In genomic region chr6:72659754-72660153, GRCh38 we compare ENCODE assay signal across 29 cellular contexts. TPM values are rescaled to one million over a fixed set of nuclear protein-coding genes. Genes with fewer than 3 reads are reported as not detected.
"Had no signal": no experiment of that assay in that cellular context is flagged by ENCODE, and none has a peak within 500 bp of the region (broad histone marks: within the 10 kb centered on the region; RNA-seq: fewer than 3 reads in every experiment).

No MANE protein-coding gene starts in this region.

- H3K79me2 ChIP-seq: hepatocyte had no signal

- H3K9me3 ChIP-seq: colonic mucosa, esophagus muscularis mucosa, esophagus squamous epithelium, gastrocnemius medialis, gastroesophageal sphincter, heart right ventricle had no signal

- H3K9me3 Mint-ChIP-seq: dendritic cell treated with granulocyte-macrophage colony-stimulating factor and Interleukin-4, amounts not matched to agents 40 ng/mL and 50 ng/mL, for 4 days; effector memory CD8-positive, alpha-beta T cell; endodermal cell had no signal

- H3K4me3 ChIP-seq: colonic mucosa, coronary artery, dorsolateral prefrontal cortex, esophagus muscularis mucosa, esophagus squamous epithelium, gastrocnemius medialis, gastroesophageal sphincter, heart left ventricle, heart right ventricle, hepatocyte had no signal

- FAIRE-seq: endometrium, endothelial cell of umbilical vein, frontal cortex had no signal

- H3K4me2 ChIP-seq: hepatocyte had no signal

- H3K36me3 ChIP-seq: colonic mucosa, esophagus muscularis mucosa, esophagus squamous epithelium, gastrocnemius medialis, gastroesophageal sphincter, heart left ventricle, heart right ventricle had no signal

- H3K27me3 Mint-ChIP-seq: dendritic cell treated with granulocyte-macrophage colony-stimulating factor and Interleukin-4, amounts not matched to agents 40 ng/mL and 50 ng/mL, for 4 days; effector memory CD8-positive, alpha-beta T cell had no signal

- H3K27me3 ChIP-seq: colonic mucosa, dorsolateral prefrontal cortex, esophagus muscularis mucosa, esophagus squamous epithelium, foreskin keratinocyte, gastrocnemius medialis, gastroesophageal sphincter, heart left ventricle, heart right ventricle, hepatocyte had no signal

- DNase-seq: colonic mucosa; cortex of kidney; dermis blood vessel endothelial cell; dorsolateral prefrontal cortex; effector CD4-positive, alpha-beta T cell; effector CD8-positive, alpha-beta T cell; effector memory CD4-positive, alpha-beta T cell; effector memory CD8-positive, alpha-beta T cell; endodermal cell; erythroblast; esophagus squamous epithelium; foreskin fibroblast; foreskin keratinocyte; foreskin melanocyte; gastrocnemius medialis; glutamatergic neuron; head of caudate nucleus; heart left ventricle; heart right ventricle had no signal

- H2AFZ ChIP-seq: hepatocyte had no signal

- H3K4me1 ChIP-seq: colonic mucosa, esophagus muscularis mucosa, esophagus squamous epithelium, gastroesophageal sphincter, heart left ventricle, heart right ventricle had no signal

- ATAC-seq: effector memory CD8-positive, alpha-beta T cell; esophagus mucosa; foreskin keratinocyte; gastrocnemius medialis; gastroesophageal sphincter; heart left ventricle; heart right ventricle had no signal

- H3K27ac ChIP-seq: colonic mucosa, coronary artery, dorsolateral prefrontal cortex, epithelial cell of prostate, esophagus muscularis mucosa, esophagus squamous epithelium, foreskin keratinocyte, gastrocnemius medialis, gastroesophageal sphincter, heart left ventricle, heart right ventricle, hepatocyte had no signal

- H3K27ac Mint-ChIP-seq: dendritic cell treated with granulocyte-macrophage colony-stimulating factor and Interleukin-4, amounts not matched to agents 40 ng/mL and 50 ng/mL, for 4 days; effector memory CD8-positive, alpha-beta T cell; endodermal cell had no signal

- H3K4me1 Mint-ChIP-seq: endodermal cell had no signal

- H3K4me3 Mint-ChIP-seq: dendritic cell treated with granulocyte-macrophage colony-stimulating factor and Interleukin-4, amounts not matched to agents 40 ng/mL and 50 ng/mL, for 4 days; effector memory CD8-positive, alpha-beta T cell; endodermal cell had no signal

RNA-seq across cellular contexts. Expression of gene KCNQ5, which starts 37.9 kb away (rescaled TPM):
- total RNA-seq: dermis blood vessel endothelial cell had no signal
- polyA plus RNA-seq: endothelial cell of umbilical vein had no signal
